8 cellular contexts compared by ENCODE assay signal in the genomic region with DNA sequence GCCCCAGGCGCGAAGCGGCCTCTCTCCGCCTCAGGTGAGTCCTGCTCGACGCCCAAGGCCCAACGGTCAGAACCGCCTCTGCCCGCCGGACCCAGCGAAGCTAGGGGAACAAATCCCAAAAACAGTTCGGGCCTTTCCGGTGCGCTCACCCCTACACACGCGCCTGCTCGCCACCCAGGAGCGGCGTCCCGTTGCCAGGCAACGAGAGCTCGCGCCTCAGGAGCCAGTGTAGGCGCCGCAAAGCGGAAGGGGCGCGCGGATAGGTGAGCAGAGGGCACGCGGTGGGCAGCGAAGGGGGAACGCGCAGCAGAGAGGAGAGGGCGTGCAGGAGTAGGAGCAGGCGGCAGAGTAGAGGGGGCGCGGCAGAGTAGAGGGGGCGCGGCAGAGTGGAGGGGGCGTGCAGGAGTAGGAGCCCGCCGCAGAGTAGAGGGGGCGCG. TPM values are rescaled to one million over a fixed set of nuclear protein-coding genes. Genes with fewer than 3 reads are reported as not detected.
A peak's percentile ranks its signal among the peaks of the same experiment; 100 is the strongest.
DNase-seq lines count a peak whose midpoint lies in the region; ATAC-seq and TF ChIP-seq lines count a peak whose summit lies in the region.

DYDC1 (minus strand) TSS at position 193 of the 437 bp plus-strand sequence. CDS start 4,154 bp downstream, outside the sequence.
DYDC2 (plus strand) TSS at position 219 of the 437 bp plus-strand sequence. CDS start 5,663 bp downstream, outside the sequence.

- peak; percentile 52 for ATAC-seq in GM19468 (IDR thresholded peaks at IDR 0.05; ENCODE audit: extremely low read depth, unreplicated experiment)

- intact Hi-C loops in ovary (cut with DNase I), result no loop called here

- TF ChIP-seq POLR2A in ovary (IDR thresholded peaks at IDR 0.05), result no peak

- H3K9me3 ChIP-seq in BE2C (no peaks in the 10 kb centered on the region), ovary (no peaks in the 10 kb centered on the region)

- H3K4me1 ChIP-seq in BE2C (no peaks in the 10 kb centered on the region), ovary (ENCODE audit: insufficient read depth) (peaks cover 3% of the 10 kb centered on the region)

- DNase-seq in BE2C (peak; percentile 60), NCI-H1417 treated with DMSO at 0.1 percent for 48 hours (lab: John Stamatoyannopoulos, UW) (peak; percentile 29), activated T-cell treated with anti-CD3 and anti-CD28 coated beads for 48 hours (ENCODE audit: low read depth) (peak; percentile 27), germinal center (ENCODE audit: low spot score) (peak; percentile 19), ovary (peak; percentile 48 to 76 (median 57)), inferior parietal cortex (ENCODE audit: extremely low spot score) (no peak), AML-193 (lab: John Stamatoyannopoulos, UW) (no peak)

- TF ChIP-seq CTCF in BE2C (IDR thresholded peaks at IDR 0.05; ENCODE audit: low read depth, low read length), result no peak
- no peak for TF ChIP-seq CTCF in ovary (IDR thresholded peaks at IDR 0.05)

- peak within 1 kb of the TSS; percentile 35 for H3K4me3 ChIP-seq in BE2C (ENCODE audit: low read depth, low read length)
- peak within 1 kb of the TSS; percentile 3 for H3K4me3 ChIP-seq in ovary

- no peak within 1 kb of the TSS for H3K27ac ChIP-seq in ovary

- no peak for TF ChIP-seq EP300 in ovary (IDR thresholded peaks at IDR 0.05)

- H3K36me3 ChIP-seq in BE2C (no peaks in the 10 kb centered on the region), ovary (no peaks in the 10 kb centered on the region)

- H3K27me3 ChIP-seq in BE2C, result peaks cover 24% of the 10 kb centered on the region
- no peaks in the 10 kb centered on the region for H3K27me3 ChIP-seq in ovary

- 1 to 2% (median 1%) methylated on average over 29 to 45 of the region's 45 CpGs for WGBS in ovary, 3 donors

RNA-seq across cellular contexts. Expression of gene DYDC1, which starts in this region (rescaled TPM):
- not detected for polyA plus RNA-seq in BE2C (2012; ENCODE audit: insufficient read depth, insufficient read length, low read depth)
- 1 to 10 TPM in 1 of 7 donors, under 1 TPM in 2, not detected in 4; 0.33 to 3.8 (median 0.72) TPM for total RNA-seq in ovary
- not detected for polyA plus RNA-seq in ovary

RNA-seq across cellular contexts. Expression of gene DYDC2, which starts in this region (rescaled TPM):
- 2.1 TPM for polyA plus RNA-seq in BE2C (2012; ENCODE audit: insufficient read depth, insufficient read length, low read depth)
- 1 to 10 TPM in 3 of 7 donors, under 1 TPM in 2, not detected in 2; 0.87 to 6.7 (median 1.4) TPM for total RNA-seq in ovary
- polyA plus RNA-seq in ovary, result under 1 TPM; 0.17 to 0.24 TPM

Comparison
In these comparisons a context has a peak if more than half of its experiments do, and no peak if none do; other contexts are left out.
1. DNase-seq: peak in BE2C (single experiment), NCI-H1417 treated with DMSO at 0.1 percent for 48 hours (single experiment), activated T-cell treated with anti-CD3 and anti-CD28 coated beads for 48 hours (single experiment), germinal center (single experiment) and ovary (5 of 5); none in inferior parietal cortex (single experiment) and AML-193 (0 of 2).